In genomic region chr12:4555804-4556203, GRCh38 we compare ENCODE assay signal across 27 cellular contexts. TPM values are rescaled to one million over a fixed set of nuclear protein-coding genes. Genes with fewer than 3 reads are reported as not detected.
DNase-seq lines count a peak whose midpoint lies in the region; TF ChIP-seq lines count a peak whose summit lies in the region.
"Had no signal": no experiment of that assay in that cellular context is flagged by ENCODE, and none has a peak within 500 bp of the region (broad histone marks: within the 10 kb centered on the region; RNA-seq: fewer than 3 reads in every experiment).

No MANE protein-coding gene starts in this region.

- DNase-seq in HCEC 1CT, result peak; percentile 77
- peak; percentile 46 for DNase-seq in RKO (ENCODE audit: low spot score)
- DNase-seq in fibroblast of mammary gland (ENCODE audit: low read depth), result peak; percentile 40
- DNase-seq in stromal cell of bone marrow (ENCODE audit: low read depth), result peak; percentile 38
- DNase-seq in H4 (ENCODE audit: low spot score), result no peak
- DNase-seq in RPMI8226, result no peak
- DNase-seq in activated CD8-positive, alpha-beta memory T cell treated with anti-CD3 and anti-CD28 coated beads for 24 hours, result no peak
- DNase-seq: ACHN; activated CD4-positive, alpha-beta T cell treated with anti-CD3 and anti-CD28 coated beads for 1 hour; activated CD8-positive, alpha-beta T cell treated with anti-CD3 and anti-CD28 coated beads, Interleukin-2, amount 10 ng/mL, durations not matched to agents 7 days and 5 days; activated gamma-delta T cell; activated naive CD8-positive, alpha-beta T cell treated with anti-CD3 and anti-CD28 coated beads, Interleukin-2, amount 50 U/mL, for 24 hours; activated T-cell treated with anti-CD3 and anti-CD28 coated beads for 4 hours; COR-L47; DMS53; foreskin melanocyte; GDM1; left cardiac atrium; NCI-H1417; NCI-H2029 treated with DMSO at 0.1 percent for 48 hours; NCI-H2227 treated with DMSO at 0.1 percent for 48 hours; NCI-H526 treated with DMSO at 0.1 percent for 48 hours; SK-N-SH; stimulated activated CD4-positive, alpha-beta T cell treated with anti-CD3 and anti-CD28 coated beads, Interleukin-15, amount 100 ng/mL, for 24 hours; stimulated activated naive CD4-positive, alpha-beta T cell; T-helper 17 cell had no signal

- TF ChIP-seq CTCF in fibroblast of mammary gland (conservative IDR thresholded peaks at IDR 0.05; ENCODE audit: control insufficient read depth, insufficient read depth, low read depth, low read length), result no peak

- no peak overlapping the region for H3K4me3 ChIP-seq in fibroblast of mammary gland (ENCODE audit: control insufficient read depth, low read depth, low read length)
- H3K4me3 ChIP-seq: BLaER1 had no signal

RNA-seq across cellular contexts. Expression of gene DYRK4, which starts 6.2 kb away (rescaled TPM):
- 104 and 124 TPM in 2 replicates for total RNA-seq in H4 (2014; rRNA removed; shearing (Covaris generic))

RNA-seq across cellular contexts. Expression of gene RAD51AP1, which starts 17.1 kb away (rescaled TPM):
- total RNA-seq in H4 (2014; rRNA removed; shearing (Covaris generic)), result 42.9 and 64.2 TPM in 2 replicates

Comparison
In these comparisons a context has a peak if more than half of its experiments do, and no peak if none do; other contexts are left out.
1. DNase-seq: peak in HCEC 1CT (single experiment), RKO (single experiment), fibroblast of mammary gland (single experiment) and stromal cell of bone marrow (single experiment); none in H4 (single experiment), RPMI8226 (single experiment) and activated CD8-positive, alpha-beta memory T cell treated with anti-CD3 and anti-CD28 coated beads for 24 hours (single experiment).